1 cellular context compared by ENCODE assay signal in genomic region chr16:73671102-73671501, GRCh38.
TF ChIP-seq lines count a peak whose summit lies in the region.

No MANE protein-coding gene starts in this region.

TF ChIP-seq in H1, 55 proteins besides CTCF, POLR2A, EP300 and RAD21 (continued from another document):
- TF ChIP-seq SAP30 (IDR thresholded peaks at IDR 0.05; ENCODE audit: insufficient read depth, insufficient replicate concordance, low read length) = no peak
- TF ChIP-seq HDAC2 (IDR thresholded peaks at IDR 0.05; ENCODE audit: borderline replicate concordance in 1 of 2, low read depth in 2 of 2, low read length in 2 of 2) = no peak
- no peak for TF ChIP-seq SUZ12 (IDR thresholded peaks at IDR 0.05; ENCODE audit: low read length)
